In the genomic region with DNA sequence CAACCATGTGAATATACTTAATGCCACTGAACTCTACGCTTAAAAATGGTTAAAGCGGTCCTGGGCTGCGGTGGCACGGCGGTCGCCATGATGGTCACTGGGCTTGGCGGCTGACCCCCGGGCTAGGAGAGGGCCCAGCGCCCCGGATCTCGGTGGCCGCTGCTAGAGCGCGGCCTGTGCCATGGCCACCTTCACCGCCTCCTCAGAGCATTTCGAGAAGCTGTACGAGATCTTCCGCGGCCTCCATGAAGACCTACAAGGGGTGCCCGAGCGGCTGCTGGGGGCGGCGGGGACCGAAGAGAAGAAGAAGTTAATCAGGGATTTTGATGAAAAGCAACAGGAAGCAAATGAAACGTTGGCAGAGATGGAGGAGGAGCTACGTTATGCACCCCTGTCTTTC, we compare ENCODE assay signal across 29 cellular contexts.
"Had no signal": no experiment of that assay in that cellular context is flagged by ENCODE, and none has a peak within 500 bp of the region (broad histone marks: within the 10 kb centered on the region; RNA-seq: fewer than 3 reads in every experiment).

No MANE protein-coding gene starts in this region.

- H3K9me3 ChIP-seq: ascending aorta had no signal

- FAIRE-seq: bronchial epithelial cell, TTC549 had no signal

- H3K4me3 ChIP-seq: ascending aorta, cardiac muscle cell had no signal

- H3K27me3 ChIP-seq: ascending aorta, cardiac muscle cell had no signal

- H3K36me3 ChIP-seq: ascending aorta, cardiac muscle cell had no signal

- H3K27ac ChIP-seq: ascending aorta, cardiac muscle cell, VCaP had no signal

- ATAC-seq: activated CD8-positive, alpha-beta T cell treated with anti-CD3 and anti-CD28 coated beads for 36 hours; activated naive CD8-positive, alpha-beta T cell treated with anti-CD3 and anti-CD28 coated beads, Interleukin-2, amount 50 U/mL, for 24 hours had no signal

- DNase-seq: activated B cell treated with CpG ODN at 0.5 μM for 24 hours; activated CD4-positive, alpha-beta memory T cell treated with anti-CD3 and anti-CD28 coated beads for 36 hours; activated CD4-positive, alpha-beta T cell treated with anti-CD3 and anti-CD28 coated beads for 4 hours; activated CD4-positive, alpha-beta T cell treated with anti-CD3 and anti-CD28 coated beads, Interleukin-2, amount 10 ng/mL, durations not matched to agents 24 days and 14 days; activated CD4-positive, alpha-beta T cell treated with anti-CD3 and anti-CD28 coated beads, Interleukin-2, amount 50 U/mL, for 1 hour; activated CD4-positive, alpha-beta T cell treated with anti-CD3 and anti-CD28 coated beads, Interleukin-2, amount 50 U/mL, for 4 hours; activated CD4-positive, CD25-positive, alpha-beta regulatory T cell treated with anti-CD3 and anti-CD28 coated beads, Interleukin-2, amount 50 U/mL, for 72 hours; activated CD8-positive, alpha-beta memory T cell treated with anti-CD3 and anti-CD28 coated beads, Interleukin-2, amount 50 U/mL, for 48 hours; activated CD8-positive, alpha-beta T cell treated with anti-CD3 and anti-CD28 coated beads for 36 hours; activated effector memory CD4-positive, alpha-beta T cell treated with Interleukin-2 at 50 U/mL for 16 hours; activated gamma-delta T cell; activated naive CD4-positive, alpha-beta T cell treated with anti-CD3 and anti-CD28 coated beads, Interleukin-2, amount 10 ng/mL, durations not matched to agents 7 days and 5 days; activated naive CD4-positive, alpha-beta T cell treated with Interleukin-2 at 50 U/mL for 16 hours; activated naive CD8-positive, alpha-beta T cell treated with anti-CD3 and anti-CD28 coated beads, Interleukin-2, amount 10 ng/mL, durations not matched to agents 7 days and 5 days; activated naive CD8-positive, alpha-beta T cell treated with anti-CD3 and anti-CD28 coated beads, Interleukin-2, amount 50 U/mL, for 24 hours; activated T-cell treated with anti-CD3 and anti-CD28 coated beads, Interleukin-2, amount 50 U/mL, for 24 hours; activated T-cell treated with anti-CD3 and anti-CD28 coated beads, Interleukin-2, amount 50 U/mL, for 48 hours; amygdala; anterior cingulate cortex; caudate nucleus; cerebellar nuclear complex; T-helper 1 cell; T-helper 2 cell; T-helper 9 cell had no signal

- H3K4me1 ChIP-seq: ascending aorta had no signal
